1 cellular context compared by ENCODE assay signal in genomic region chr1:158836038-158836437, GRCh38.
TF ChIP-seq lines count a peak whose summit lies in the region.

No MANE protein-coding gene starts in this region.

TF ChIP-seq in GM12878, 131 proteins besides CTCF, POLR2A, EP300 and RAD21:
- TF ChIP-seq RUNX3 (IDR thresholded peaks at IDR 0.05; ENCODE audit: low read length) (no peak), MLLT1 (IDR thresholded peaks at IDR 0.05) (0 out of 2 replicates have a peak, but pooled peaks have one; percentile 18), ATF3 (IDR thresholded peaks at IDR 0.05; ENCODE audit: borderline replicate concordance, extremely low read depth, low read depth, low read length) (no peak)
